8 cellular contexts compared by ENCODE assay signal in genomic region chrX:44872817-44873414, GRCh38. TPM values are rescaled to one million over a fixed set of nuclear protein-coding genes. Genes with fewer than 3 reads are reported as not detected.
DNase-seq lines count a peak whose midpoint lies in the region; ATAC-seq and TF ChIP-seq lines count a peak whose summit lies in the region.

TSS of gene KDM6A (plus strand) at chrX:44873188. CDS start at chrX:44873552, 364 bp downstream.

- no TSS peak for BruUV-seq in Panc1 (replicated peaks; lab: Mats Ljungman, UMichigan)

- ATAC-seq in GM21723 (IDR thresholded peaks at IDR 0.05; ENCODE audit: unreplicated experiment) = peak; percentile 87
- peak; percentile 91 for ATAC-seq in Panc1
- peak; percentile 89 to 92 for ATAC-seq in activated T-cell treated with anti-CD3 and anti-CD28 coated beads, Interleukin-2, amount 50 U/mL, for 72 hours (replicated peaks in 1 of 2)

- 1% methylated on average over 16 of the region's 61 CpGs for WGBS in esophagus muscularis mucosa

- H3K27me3 Mint-ChIP-seq in activated T-cell treated with anti-CD3 and anti-CD28 coated beads, Interleukin-2, amount 50 U/mL, for 72 hours (ENCODE audit: low read depth) = no peaks in the 10 kb centered on the region

- no peak for TF ChIP-seq EP300 in esophagus muscularis mucosa (IDR thresholded peaks at IDR 0.05)

- DNase-seq in DMS53 (lab: John Stamatoyannopoulos, UW) = peak; percentile 98
- DNase-seq in KG1 (lab: John Stamatoyannopoulos, UW) = peak; percentile 52
- peak; percentile 69 for DNase-seq in Panc1 (ENCODE audit: low read depth, low spot score)
- peak; percentile 94 to 100 for DNase-seq in activated T-cell treated with anti-CD3 and anti-CD28 coated beads, Interleukin-2, amount 50 U/mL, for 72 hours
- DNase-seq in esophagus muscularis mucosa (ENCODE audit: extremely low spot score) = peak; percentile 98
- peak; percentile 92 to 100 for DNase-seq in stimulated activated CD8-positive, alpha-beta memory T cell treated with anti-CD3 and anti-CD28 coated beads, Interleukin-7, amount 100 ng/mL, for 4 hours (ENCODE audit: low read depth in 2 of 2)

- H3K4me3 ChIP-seq in Panc1 (ENCODE audit: low read depth in 2 of 2, low read length in 2 of 2) (peak within 1 kb of the TSS; percentile 81 to 89), esophagus muscularis mucosa (peak within 1 kb of the TSS; percentile 83 to 98 (median 91)), muscle layer of duodenum (ENCODE audit: low read depth in 1 of 2, low read length in 2 of 2) (peak within 1 kb of the TSS; percentile 80 to 89)

- H3K36me3 ChIP-seq in Panc1 (ENCODE audit: control insufficient read depth, insufficient read depth, low read length) = no peaks in the 10 kb centered on the region; the same call in 1 of the 2 replicates
- H3K36me3 ChIP-seq in esophagus muscularis mucosa = no peaks in the 10 kb centered on the region
- peaks cover 0 to 7% of the 10 kb centered on the region in 2 donors for H3K36me3 ChIP-seq in muscle layer of duodenum (ENCODE audit: control insufficient read depth in 1 of 2, insufficient read depth in 2 of 2, low read length in 2 of 2)

- TF ChIP-seq CTCF in Panc1 (IDR thresholded peaks at IDR 0.05) (no peak), esophagus muscularis mucosa (IDR thresholded peaks at IDR 0.05) (no peak)

- peaks cover 36% of the 10 kb centered on the region for H3K4me1 Mint-ChIP-seq in activated T-cell treated with anti-CD3 and anti-CD28 coated beads, Interleukin-2, amount 50 U/mL, for 72 hours (ENCODE audit: low read depth)

- in situ Hi-C loops in Panc1 (cut with HindIII; ENCODE audit: low pct_unique_long_range_greater_than_20kb, low sequenced_read_pairs) = no loop called here

- peak within 1 kb of the TSS; percentile 97 to 98 for H3K4me3 Mint-ChIP-seq in activated T-cell treated with anti-CD3 and anti-CD28 coated beads, Interleukin-2, amount 50 U/mL, for 72 hours

- H3K27me3 ChIP-seq in Panc1 (ENCODE audit: control insufficient read depth, insufficient read depth, low read length) = no peaks in the 10 kb centered on the region
- H3K27me3 ChIP-seq in esophagus muscularis mucosa = no peaks in the 10 kb centered on the region
- H3K27me3 ChIP-seq in muscle layer of duodenum (ENCODE audit: low read depth, low read length) = no peaks in the 10 kb centered on the region

- peaks cover 8% of the 10 kb centered on the region for H3K4me1 ChIP-seq in Panc1 (ENCODE audit: control insufficient read depth, insufficient read depth, low read length)
- peaks cover 18 to 52% (median 31%) of the 10 kb centered on the region in 4 donors for H3K4me1 ChIP-seq in esophagus muscularis mucosa
- H3K4me1 ChIP-seq in muscle layer of duodenum (ENCODE audit: control insufficient read depth in 1 of 2, insufficient read depth in 2 of 2, low read length in 2 of 2) = no peaks in the 10 kb centered on the region

- H3K36me3 Mint-ChIP-seq in activated T-cell treated with anti-CD3 and anti-CD28 coated beads, Interleukin-2, amount 50 U/mL, for 72 hours (ENCODE audit: insufficient read depth in 2 of 2) = peaks cover 2 to 10% of the 10 kb centered on the region in 2 donors

- POLR2A ChIA-PET in Panc1 (lab: Charles Lee) = interaction anchor here (0.5 to 0.7 kb wide), 8 partner anchors 9 to 1535 kb away, joined by 3 to 22 read pairs (median 8); no protein-coding TSS in a partner anchor

- intact Hi-C loops in Panc1 (cut with micrococcal nuclease; ENCODE audit: unreplicated experiment) (loop anchor here (10.0 kb wide), 1 partner anchor 192 kb away; no protein-coding TSS in a partner anchor), esophagus muscularis mucosa (cut with DNase I) (loop anchor here (5.0 to 10.0 kb wide), 3 partner anchors 194 to 632 kb away; partner anchors contain the start of gene FUNDC1)

- H3K27ac ChIP-seq in Panc1 (ENCODE audit: low read length) (peak within 1 kb of the TSS; percentile 93), esophagus muscularis mucosa (replicated peaks in 1 of 4) (peak within 1 kb of the TSS; percentile 97 to 100 (median 99)), muscle layer of duodenum (ENCODE audit: low read length) (peak within 1 kb of the TSS; percentile 94)

- H3K9me3 ChIP-seq in Panc1 (ENCODE audit: control insufficient read depth, insufficient read depth, low read depth, low read length) = no peaks in the 10 kb centered on the region
- no peaks in the 10 kb centered on the region for H3K9me3 ChIP-seq in esophagus muscularis mucosa
- no peaks in the 10 kb centered on the region for H3K9me3 ChIP-seq in muscle layer of duodenum (ENCODE audit: control insufficient read depth in 1 of 2, low read length in 2 of 2)

- CTCF ChIA-PET in Panc1 (lab: Charles Lee) = interaction anchor here (0.7 to 0.8 kb wide), 2 partner anchors 79 to 195 kb away, joined by 8 to 10 read pairs; no protein-coding TSS in a partner anchor

- H3K27ac Mint-ChIP-seq in activated T-cell treated with anti-CD3 and anti-CD28 coated beads, Interleukin-2, amount 50 U/mL, for 72 hours = peak within 1 kb of the TSS; percentile 93

- TF ChIP-seq POLR2A in esophagus muscularis mucosa (IDR thresholded peaks at IDR 0.05; ENCODE audit: low read depth) = peak; percentile 65

- H3K9me3 Mint-ChIP-seq in activated T-cell treated with anti-CD3 and anti-CD28 coated beads, Interleukin-2, amount 50 U/mL, for 72 hours = no peaks in the 10 kb centered on the region

RNA-seq across cellular contexts. Expression of gene KDM6A, which starts in this region (rescaled TPM):
- total RNA-seq in Panc1 (2021; ENCODE audit: unreplicated experiment) (24.0 TPM), esophagus muscularis mucosa (10 to 100 TPM; 14.4 to 24.1 (median 23.2) TPM)
- polyA plus RNA-seq in Panc1 (2012; ENCODE audit: insufficient read length) = 9.8 TPM
- total RNA-seq in activated T-cell treated with anti-CD3 and anti-CD28 coated beads, Interleukin-2, amount 50 U/mL, for 72 hours = 10 to 100 TPM; 36.4 to 51.0 TPM

Comparison
In these comparisons a context has a peak if more than half of its experiments do, and no peak if none do; other contexts are left out.
1. Peak in every context shown above with its lines: DNase-seq, ATAC-seq, H3K4me3 ChIP-seq and H3K27ac ChIP-seq.